In the genomic region with DNA sequence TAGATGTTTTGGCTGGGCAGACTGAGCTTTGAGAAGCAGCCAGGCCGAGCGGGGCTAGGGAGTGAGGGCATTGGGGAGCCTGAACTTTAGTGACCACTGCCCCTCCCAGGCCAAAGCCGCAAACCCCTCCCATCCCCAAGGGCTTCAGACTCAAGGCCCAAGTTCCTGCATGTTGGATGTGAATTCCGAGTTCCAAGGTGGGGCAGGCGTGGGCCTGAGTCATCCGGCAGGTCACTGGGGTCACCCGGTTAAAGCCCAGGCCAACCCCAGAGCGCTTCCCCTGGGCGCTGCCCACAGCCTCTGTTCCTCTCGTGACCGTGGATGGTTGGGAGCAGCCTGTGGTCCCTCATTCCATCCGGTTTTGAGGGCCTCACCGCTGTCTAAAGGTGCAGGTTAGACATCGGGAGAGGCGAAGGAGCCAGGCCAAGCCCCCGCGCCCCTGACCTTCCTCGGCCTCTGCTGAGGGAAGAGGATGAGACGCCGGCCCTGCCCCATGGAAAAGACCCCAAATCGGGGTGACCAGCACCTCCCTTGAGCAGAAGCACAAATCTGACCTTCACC, we compare ENCODE assay signal across 1 cellular context.
A peak's percentile ranks its signal among the peaks of the same experiment; 100 is the strongest.
TF ChIP-seq lines count a peak whose summit lies in the region.

No MANE protein-coding gene starts in this region.

TF ChIP-seq in HepG2, 621 proteins besides CTCF, POLR2A, EP300 and RAD21:
- TF ChIP-seq THAP11 (CRISPR knock-in tag; IDR thresholded peaks at IDR 0.05): no peak
- TF ChIP-seq, protein P1, sequence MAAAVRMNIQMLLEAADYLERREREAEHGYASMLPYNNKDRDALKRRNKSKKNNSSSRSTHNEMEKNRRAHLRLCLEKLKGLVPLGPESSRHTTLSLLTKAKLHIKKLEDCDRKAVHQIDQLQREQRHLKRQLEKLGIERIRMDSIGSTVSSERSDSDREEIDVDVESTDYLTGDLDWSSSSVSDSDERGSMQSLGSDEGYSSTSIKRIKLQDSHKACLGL (CRISPR knock-in tag; IDR thresholded peaks at IDR 0.05): no peak
- TF ChIP-seq ZNF558 (CRISPR knock-in tag; IDR thresholded peaks at IDR 0.05; ENCODE audit: borderline replicate concordance): no peak
- TF ChIP-seq ZNF564 (CRISPR knock-in tag; IDR thresholded peaks at IDR 0.05): no peak
- TF ChIP-seq, protein P2, sequence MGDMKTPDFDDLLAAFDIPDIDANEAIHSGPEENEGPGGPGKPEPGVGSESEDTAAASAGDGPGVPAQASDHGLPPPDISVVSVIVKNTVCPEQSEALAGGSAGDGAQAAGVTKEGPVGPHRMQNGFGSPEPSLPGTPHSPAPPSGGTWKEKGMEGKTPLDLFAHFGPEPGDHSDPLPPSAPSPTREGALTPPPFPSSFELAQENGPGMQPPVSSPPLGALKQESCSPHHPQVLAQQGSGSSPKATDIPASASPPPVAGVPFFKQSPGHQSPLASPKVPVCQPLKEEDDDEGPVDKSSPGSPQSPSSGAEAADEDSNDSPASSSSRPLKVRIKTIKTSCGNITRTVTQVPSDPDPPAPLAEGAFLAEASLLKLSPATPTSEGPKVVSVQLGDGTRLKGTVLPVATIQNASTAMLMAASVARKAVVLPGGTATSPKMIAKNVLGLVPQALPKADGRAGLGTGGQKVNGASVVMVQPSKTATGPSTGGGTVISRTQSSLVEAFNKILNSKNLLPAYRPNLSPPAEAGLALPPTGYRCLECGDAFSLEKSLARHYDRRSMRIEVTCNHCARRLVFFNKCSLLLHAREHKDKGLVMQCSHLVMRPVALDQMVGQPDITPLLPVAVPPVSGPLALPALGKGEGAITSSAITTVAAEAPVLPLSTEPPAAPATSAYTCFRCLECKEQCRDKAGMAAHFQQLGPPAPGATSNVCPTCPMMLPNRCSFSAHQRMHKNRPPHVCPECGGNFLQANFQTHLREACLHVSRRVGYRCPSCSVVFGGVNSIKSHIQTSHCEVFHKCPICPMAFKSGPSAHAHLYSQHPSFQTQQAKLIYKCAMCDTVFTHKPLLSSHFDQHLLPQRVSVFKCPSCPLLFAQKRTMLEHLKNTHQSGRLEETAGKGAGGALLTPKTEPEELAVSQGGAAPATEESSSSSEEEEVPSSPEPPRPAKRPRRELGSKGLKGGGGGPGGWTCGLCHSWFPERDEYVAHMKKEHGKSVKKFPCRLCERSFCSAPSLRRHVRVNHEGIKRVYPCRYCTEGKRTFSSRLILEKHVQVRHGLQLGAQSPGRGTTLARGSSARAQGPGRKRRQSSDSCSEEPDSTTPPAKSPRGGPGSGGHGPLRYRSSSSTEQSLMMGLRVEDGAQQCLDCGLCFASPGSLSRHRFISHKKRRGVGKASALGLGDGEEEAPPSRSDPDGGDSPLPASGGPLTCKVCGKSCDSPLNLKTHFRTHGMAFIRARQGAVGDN (CRISPR knock-in tag; IDR thresholded peaks at IDR 0.05): no peak
- no peak for TF ChIP-seq SP4 (CRISPR knock-in tag; IDR thresholded peaks at IDR 0.05)
- TF ChIP-seq, protein P3, sequence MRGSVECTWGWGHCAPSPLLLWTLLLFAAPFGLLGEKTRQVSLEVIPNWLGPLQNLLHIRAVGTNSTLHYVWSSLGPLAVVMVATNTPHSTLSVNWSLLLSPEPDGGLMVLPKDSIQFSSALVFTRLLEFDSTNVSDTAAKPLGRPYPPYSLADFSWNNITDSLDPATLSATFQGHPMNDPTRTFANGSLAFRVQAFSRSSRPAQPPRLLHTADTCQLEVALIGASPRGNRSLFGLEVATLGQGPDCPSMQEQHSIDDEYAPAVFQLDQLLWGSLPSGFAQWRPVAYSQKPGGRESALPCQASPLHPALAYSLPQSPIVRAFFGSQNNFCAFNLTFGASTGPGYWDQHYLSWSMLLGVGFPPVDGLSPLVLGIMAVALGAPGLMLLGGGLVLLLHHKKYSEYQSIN (CRISPR knock-in tag; IDR thresholded peaks at IDR 0.05; ENCODE audit: borderline replicate concordance): no peak
- no peak for TF ChIP-seq KDM3A (CRISPR knock-in tag; IDR thresholded peaks at IDR 0.05; ENCODE audit: low read depth)
- TF ChIP-seq ZKSCAN5 (CRISPR knock-in tag; IDR thresholded peaks at IDR 0.05): no peak
- no peak for TF ChIP-seq ZNF879 (CRISPR knock-in tag; IDR thresholded peaks at IDR 0.05)
- TF ChIP-seq NR2F6 (IDR thresholded peaks at IDR 0.05): no peak
- peak; percentile 42; the same call in 1 of the 2 replicates for TF ChIP-seq NR2F6 (CRISPR knock-in tag; IDR thresholded peaks at IDR 0.05)
- TF ChIP-seq, protein P4, sequence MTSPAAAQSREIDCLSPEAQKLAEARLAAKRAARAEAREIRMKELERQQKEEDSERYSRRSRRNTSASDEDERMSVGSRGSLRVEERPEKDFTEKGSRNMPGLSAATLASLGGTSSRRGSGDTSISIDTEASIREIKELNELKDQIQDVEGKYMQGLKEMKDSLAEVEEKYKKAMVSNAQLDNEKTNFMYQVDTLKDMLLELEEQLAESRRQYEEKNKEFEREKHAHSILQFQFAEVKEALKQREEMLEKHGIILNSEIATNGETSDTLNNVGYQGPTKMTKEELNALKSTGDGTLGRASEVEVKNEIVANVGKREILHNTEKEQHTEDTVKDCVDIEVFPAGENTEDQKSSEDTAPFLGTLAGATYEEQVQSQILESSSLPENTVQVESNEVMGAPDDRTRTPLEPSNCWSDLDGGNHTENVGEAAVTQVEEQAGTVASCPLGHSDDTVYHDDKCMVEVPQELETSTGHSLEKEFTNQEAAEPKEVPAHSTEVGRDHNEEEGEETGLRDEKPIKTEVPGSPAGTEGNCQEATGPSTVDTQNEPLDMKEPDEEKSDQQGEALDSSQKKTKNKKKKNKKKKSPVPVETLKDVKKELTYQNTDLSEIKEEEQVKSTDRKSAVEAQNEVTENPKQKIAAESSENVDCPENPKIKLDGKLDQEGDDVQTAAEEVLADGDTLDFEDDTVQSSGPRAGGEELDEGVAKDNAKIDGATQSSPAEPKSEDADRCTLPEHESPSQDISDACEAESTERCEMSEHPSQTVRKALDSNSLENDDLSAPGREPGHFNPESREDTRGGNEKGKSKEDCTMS (CRISPR knock-in tag; conservative IDR thresholded peaks at IDR 0.05): no peak
- no peak for TF ChIP-seq ZNF354B (CRISPR knock-in tag; IDR thresholded peaks at IDR 0.05)
- no peak for TF ChIP-seq FOXO1 (CRISPR knock-in tag; IDR thresholded peaks at IDR 0.05)
- peak in 1 of 2 experiments; percentile 42; a peak in 1 of 4 replicates for TF ChIP-seq NR2F1 (CRISPR knock-in tag; IDR thresholded peaks at IDR 0.05)
- TF ChIP-seq ZNF549 (CRISPR knock-in tag; IDR thresholded peaks at IDR 0.05): no peak
- TF ChIP-seq ZNF589 (CRISPR knock-in tag; conservative IDR thresholded peaks at IDR 0.05): no peak
- TF ChIP-seq FOSL2 (CRISPR knock-in tag; IDR thresholded peaks at IDR 0.05): peak; percentile 56
- no peak for TF ChIP-seq ZNF24 (IDR thresholded peaks at IDR 0.05)
- TF ChIP-seq SNRNP70 (IDR thresholded peaks at IDR 0.05; ENCODE audit: low read depth, low read length): no peak
TF ChIP-seq in HepG2: peak in this region for 3.
